Comparison of ENCODE assay signal across 22 cellular contexts in the genomic region with DNA sequence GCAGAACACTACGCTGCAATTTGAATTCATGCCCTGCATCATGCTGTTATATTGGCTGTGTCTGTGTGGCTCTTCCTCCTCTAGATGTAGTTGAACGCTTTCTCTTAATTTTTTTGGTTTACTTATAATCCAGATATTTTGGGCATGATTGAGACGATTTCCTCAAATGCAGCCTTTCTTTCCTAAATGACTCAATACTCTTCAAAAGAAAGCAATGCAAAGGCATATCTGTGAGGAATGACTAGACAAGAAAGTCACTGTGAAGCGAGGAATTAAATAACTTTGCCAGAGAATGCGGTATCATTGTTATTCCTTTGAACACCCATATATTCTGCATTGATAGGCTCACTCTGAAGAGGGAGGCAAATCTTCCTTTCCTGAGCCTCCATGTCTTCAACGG.
"Had no signal": no experiment of that assay in that cellular context is flagged by ENCODE, and none has a peak within 500 bp of the region (broad histone marks: within the 10 kb centered on the region; RNA-seq: fewer than 3 reads in every experiment).

No MANE protein-coding gene starts in this region.

- DNase-seq: activated CD8-positive, alpha-beta memory T cell treated with anti-CD3 and anti-CD28 coated beads for 24 hours; activated CD8-positive, alpha-beta memory T cell treated with anti-CD3 and anti-CD28 coated beads, Interleukin-2, amount 50 U/mL, for 4 hours; activated naive CD4-positive, alpha-beta T cell; activated naive CD8-positive, alpha-beta T cell treated with anti-CD3 and anti-CD28 coated beads, Interleukin-2, amount 10 ng/mL, durations not matched to agents 7 days and 5 days; activated T-cell treated with anti-CD3 and anti-CD28 coated beads, Interleukin-2, amount 50 U/mL, for 24 hours; brain microvascular endothelial cell; dermis blood vessel endothelial cell; effector CD8-positive, alpha-beta T cell; gastrocnemius medialis; head of caudate nucleus; left colon; nucleus accumbens; spleen; stimulated activated CD4-positive, alpha-beta T cell treated with anti-CD3 and anti-CD28 coated beads, Interleukin-4, amount 100 ng/mL, for 24 hours; stimulated activated naive CD8-positive, alpha-beta T cell treated with anti-CD3 and anti-CD28 coated beads, Interleukin-15, Interleukin-2, amounts not matched to agents 100 U/mL and 50 U/mL, for 24 hours; T1000; upper lobe of right lung had no signal

- ATAC-seq: activated T-helper 17 cell treated with anti-CD3 and anti-CD28 coated beads, Interleukin-2, amount 50 U/mL, for 72 hours; gastrocnemius medialis; left colon; sciatic nerve; stimulated activated naive CD8-positive, alpha-beta T cell treated with anti-CD3 and anti-CD28 coated beads, Interleukin-15, Interleukin-2, amounts not matched to agents 100 U/mL and 50 U/mL, for 24 hours; upper lobe of right lung; WTC11 had no signal

- H3K4me3 Mint-ChIP-seq: activated naive CD8-positive, alpha-beta T cell treated with anti-CD3 and anti-CD28 coated beads, Interleukin-2, amount 10 ng/mL, durations not matched to agents 7 days and 5 days; activated T-cell treated with anti-CD3 and anti-CD28 coated beads, Interleukin-2, amount 50 U/mL, for 24 hours; activated T-helper 17 cell treated with anti-CD3 and anti-CD28 coated beads, Interleukin-2, amount 50 U/mL, for 72 hours; memory B cell; T-helper 1 cell treated with Interleukin-12 subunit alpha and Interleukin-12 subunit beta and Interleukin-4 antibody, amounts not matched to agents 30 μg/mL and 1 μg/mL, for 36 hours; WTC11 had no signal

- H3K27me3 Mint-ChIP-seq: activated T-cell treated with anti-CD3 and anti-CD28 coated beads, Interleukin-2, amount 50 U/mL, for 24 hours had no signal

- H3K36me3 Mint-ChIP-seq: activated naive CD8-positive, alpha-beta T cell treated with anti-CD3 and anti-CD28 coated beads, Interleukin-2, amount 10 ng/mL, durations not matched to agents 7 days and 5 days had no signal

- H3K4me1 Mint-ChIP-seq: activated naive CD8-positive, alpha-beta T cell treated with anti-CD3 and anti-CD28 coated beads, Interleukin-2, amount 10 ng/mL, durations not matched to agents 7 days and 5 days; activated T-helper 17 cell treated with anti-CD3 and anti-CD28 coated beads, Interleukin-2, amount 50 U/mL, for 72 hours; memory B cell had no signal

- H3K27ac Mint-ChIP-seq: activated naive CD8-positive, alpha-beta T cell treated with anti-CD3 and anti-CD28 coated beads, Interleukin-2, amount 10 ng/mL, durations not matched to agents 7 days and 5 days; activated T-cell treated with anti-CD3 and anti-CD28 coated beads, Interleukin-2, amount 50 U/mL, for 24 hours; activated T-helper 17 cell treated with anti-CD3 and anti-CD28 coated beads, Interleukin-2, amount 50 U/mL, for 72 hours; memory B cell; T-helper 1 cell treated with Interleukin-12 subunit alpha and Interleukin-12 subunit beta and Interleukin-4 antibody, amounts not matched to agents 30 μg/mL and 1 μg/mL, for 36 hours; WTC11 had no signal
